In the genomic region with DNA sequence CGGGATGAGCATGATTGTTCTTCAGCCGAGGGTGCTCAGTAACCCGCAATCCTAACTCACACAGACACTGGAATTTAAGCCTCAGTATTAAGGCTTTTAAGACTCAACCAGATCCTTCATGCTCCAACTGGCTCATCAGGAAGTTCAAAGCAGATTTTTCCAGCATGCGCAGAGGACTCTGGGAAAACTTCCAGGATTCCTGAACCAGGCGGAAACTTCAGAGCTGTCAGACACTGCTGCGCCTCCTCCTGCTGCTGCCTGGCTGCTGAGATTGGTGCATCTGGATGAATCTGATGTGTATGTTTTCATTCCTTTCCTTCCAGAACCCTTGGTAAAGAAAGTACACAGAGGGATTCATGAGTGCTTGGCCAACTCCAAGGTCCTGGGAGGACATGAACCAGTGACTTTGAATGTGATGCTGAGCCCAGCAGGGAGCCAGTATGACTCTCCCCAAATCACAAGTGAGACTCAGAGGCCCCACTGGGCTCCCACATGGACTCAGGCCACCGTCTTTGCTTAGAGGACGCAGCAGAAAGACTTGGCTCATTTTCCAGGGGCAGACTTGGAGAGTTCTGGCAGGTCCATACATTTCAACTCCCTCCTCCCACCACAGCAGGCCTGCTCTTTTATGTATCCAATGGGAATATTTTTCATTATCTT, we compare ENCODE assay signal across 13 cellular contexts.
A peak's percentile ranks its signal among the peaks of the same experiment; 100 is the strongest.
DNase-seq lines count a peak whose midpoint lies in the region; ATAC-seq and TF ChIP-seq lines count a peak whose summit lies in the region.
"Had no signal": no experiment of that assay in that cellular context is flagged by ENCODE, and none has a peak within 500 bp of the region (broad histone marks: within the 10 kb centered on the region; RNA-seq: fewer than 3 reads in every experiment).

No MANE protein-coding gene starts in this region.

- H2AFZ ChIP-seq in DND-41 (ENCODE audit: low read depth, low read length): no peak overlapping the region

- H3K9me3 Mint-ChIP-seq in neural crest cell: peaks cover 6% of the 10 kb centered on the region
- H3K9me3 Mint-ChIP-seq: type B pancreatic cell had no signal

- H3K4me2 ChIP-seq in DND-41 (ENCODE audit: insufficient read depth, low read length): no peak overlapping the region

- H3K27me3 ChIP-seq in DND-41 (ENCODE audit: insufficient read depth, low read length, poor library complexity): no peaks in the 10 kb centered on the region
- H3K27me3 ChIP-seq in thyroid gland: no peaks in the 10 kb centered on the region
- H3K27me3 ChIP-seq: Peyer's patch had no signal

- TF ChIP-seq CTCF in DND-41 (IDR thresholded peaks at IDR 0.05; ENCODE audit: borderline replicate concordance, extremely low read depth, low read length, poor library complexity, severe bottlenecking) (no peak), fibroblast of pulmonary artery (IDR thresholded peaks at IDR 0.05; ENCODE audit: low read length, missing control alignments) (no peak), neural crest cell (conservative IDR thresholded peaks at IDR 0.05) (no peak), thyroid gland (IDR thresholded peaks at IDR 0.05) (no peak)

- H3K9ac ChIP-seq in DND-41 (ENCODE audit: low read depth, low read length): peak overlapping the region; percentile 35

- intact Hi-C loops in thyroid gland (cut with DNase I): no loop called here

- H3K27ac Mint-ChIP-seq in neural crest cell (ENCODE audit: unreplicated experiment): peak overlapping the region; percentile 62
- H3K27ac Mint-ChIP-seq: type B pancreatic cell, WTC11 had no signal

- H3K36me3 Mint-ChIP-seq in neural crest cell (ENCODE audit: low read depth): no peaks in the 10 kb centered on the region
- H3K36me3 Mint-ChIP-seq: type B pancreatic cell, WTC11 had no signal

- no peaks in the 10 kb centered on the region for H3K36me3 ChIP-seq in DND-41 (ENCODE audit: insufficient read depth, low read length)
- H3K36me3 ChIP-seq in thyroid gland: no peaks in the 10 kb centered on the region
- H3K36me3 ChIP-seq: breast epithelium, Peyer's patch had no signal

- H3K4me3 Mint-ChIP-seq in neural crest cell: no peak overlapping the region
- H3K4me3 Mint-ChIP-seq: type B pancreatic cell, WTC11 had no signal

- peak overlapping the region; percentile 96 for H3K27ac ChIP-seq in DND-41 (ENCODE audit: low read length)
- no peak overlapping the region for H3K27ac ChIP-seq in thyroid gland
- H3K27ac ChIP-seq: breast epithelium, Peyer's patch had no signal

- H3K9me3 ChIP-seq in DND-41 (ENCODE audit: insufficient read depth, low read length, severe bottlenecking) (peaks cover 5% of the 10 kb centered on the region), thyroid gland (no peaks in the 10 kb centered on the region)
- H3K9me3 ChIP-seq: breast epithelium, Peyer's patch had no signal

- no peaks in the 10 kb centered on the region for H3K4me1 Mint-ChIP-seq in neural crest cell
- H3K4me1 Mint-ChIP-seq: WTC11 had no signal

- no peaks in the 10 kb centered on the region for H3K27me3 Mint-ChIP-seq in neural crest cell (ENCODE audit: low read depth)

- H3K4me1 ChIP-seq in DND-41 (ENCODE audit: insufficient read depth, low read length) (peaks cover 58% of the 10 kb centered on the region), thyroid gland (no peaks in the 10 kb centered on the region)
- H3K4me1 ChIP-seq: breast epithelium, Peyer's patch had no signal

- TF ChIP-seq POLR2A in thyroid gland (IDR thresholded peaks at IDR 0.05): no peak

- 70 to 84% methylated on average over 8 of the region's 8 CpGs for WGBS in thyroid gland, 2 donors

- DNase-seq in DND-41 (no peak), HT-29 (ENCODE audit: low spot score) (peak; percentile 5), fibroblast of pulmonary artery (ENCODE audit: low read depth) (peak; percentile 2), neural crest cell (ENCODE audit: low read depth, low spot score) (no peak), thyroid gland (no peak)
- DNase-seq: NCI-H2081, NCI-H774, Peyer's patch had no signal

- ATAC-seq in DND-41 (ENCODE audit: insufficient read depth, low read depth): no peak
- no peak for ATAC-seq in HG02571 (IDR thresholded peaks at IDR 0.05; ENCODE audit: unreplicated experiment)
- ATAC-seq in GM21390 (IDR thresholded peaks at IDR 0.05; ENCODE audit: unreplicated experiment): no peak
- ATAC-seq: WTC11 had no signal

- H3K4me3 ChIP-seq in DND-41 (ENCODE audit: low read depth in 1 of 2, low read length in 2 of 2): peak overlapping the region in 1 of 2 experiments; percentile 6; a peak in 1 of 4 replicates
- no peak overlapping the region for H3K4me3 ChIP-seq in fibroblast of pulmonary artery (replicated peaks; ENCODE audit: low read depth, low read length)
- no peak overlapping the region for H3K4me3 ChIP-seq in thyroid gland (replicated peaks in 1 of 3)
- H3K4me3 ChIP-seq: breast epithelium, Peyer's patch had no signal

- no peaks in the 10 kb centered on the region for H4K20me1 ChIP-seq in DND-41 (ENCODE audit: insufficient read depth, low read length)

- H3K79me2 ChIP-seq in DND-41 (ENCODE audit: insufficient read depth, low read length): no peaks in the 10 kb centered on the region

Comparison
In these comparisons a context has a peak if more than half of its experiments do, and no peak if none do; other contexts are left out.
1. DNase-seq: peak in HT-29 (single experiment) and fibroblast of pulmonary artery (single experiment); none in DND-41 (single experiment), neural crest cell (single experiment) and thyroid gland (0 of 2).